ENCODE assay signal across 1 cellular context in the genomic region with DNA sequence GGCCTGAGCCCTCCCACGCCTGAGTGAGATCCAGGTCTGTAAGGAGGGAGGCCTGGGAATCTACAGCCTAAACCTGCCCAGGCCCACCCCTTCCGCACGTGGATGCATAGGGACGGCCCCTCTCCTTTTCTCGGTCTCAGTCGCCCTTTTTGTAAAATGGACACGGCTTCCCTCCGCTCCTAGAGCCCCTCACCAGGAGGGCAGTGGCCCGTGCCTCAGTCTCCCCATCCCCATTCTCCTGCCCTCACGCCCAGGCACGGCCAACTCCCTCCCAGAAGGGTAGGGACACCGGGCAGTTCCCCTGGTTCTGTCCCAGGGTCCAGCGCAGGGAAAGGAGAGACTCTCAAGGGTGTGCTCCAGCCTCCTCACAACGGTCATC.
TF ChIP-seq lines count a peak whose summit lies in the region.

No MANE protein-coding gene starts in this region.

TF ChIP-seq in HepG2, 621 proteins besides CTCF, POLR2A, EP300 and RAD21 (continued from another document and continues in another):
- TF ChIP-seq, protein P1, sequence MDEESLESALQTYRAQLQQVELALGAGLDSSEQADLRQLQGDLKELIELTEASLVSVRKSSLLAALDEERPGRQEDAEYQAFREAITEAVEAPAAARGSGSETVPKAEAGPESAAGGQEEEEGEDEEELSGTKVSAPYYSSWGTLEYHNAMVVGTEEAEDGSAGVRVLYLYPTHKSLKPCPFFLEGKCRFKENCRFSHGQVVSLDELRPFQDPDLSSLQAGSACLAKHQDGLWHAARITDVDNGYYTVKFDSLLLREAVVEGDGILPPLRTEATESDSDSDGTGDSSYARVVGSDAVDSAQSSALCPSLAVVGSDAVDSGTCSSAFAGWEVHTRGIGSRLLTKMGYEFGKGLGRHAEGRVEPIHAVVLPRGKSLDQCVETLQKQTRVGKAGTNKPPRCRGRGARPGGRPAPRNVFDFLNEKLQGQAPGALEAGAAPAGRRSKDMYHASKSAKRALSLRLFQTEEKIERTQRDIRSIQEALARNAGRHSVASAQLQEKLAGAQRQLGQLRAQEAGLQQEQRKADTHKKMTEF (CRISPR knock-in tag; IDR thresholded peaks at IDR 0.05): no peak
- TF ChIP-seq YY1 (IDR thresholded peaks at IDR 0.05; ENCODE audit: insufficient read depth, insufficient replicate concordance, low read depth, low read length): no peak
- TF ChIP-seq, protein P2, sequence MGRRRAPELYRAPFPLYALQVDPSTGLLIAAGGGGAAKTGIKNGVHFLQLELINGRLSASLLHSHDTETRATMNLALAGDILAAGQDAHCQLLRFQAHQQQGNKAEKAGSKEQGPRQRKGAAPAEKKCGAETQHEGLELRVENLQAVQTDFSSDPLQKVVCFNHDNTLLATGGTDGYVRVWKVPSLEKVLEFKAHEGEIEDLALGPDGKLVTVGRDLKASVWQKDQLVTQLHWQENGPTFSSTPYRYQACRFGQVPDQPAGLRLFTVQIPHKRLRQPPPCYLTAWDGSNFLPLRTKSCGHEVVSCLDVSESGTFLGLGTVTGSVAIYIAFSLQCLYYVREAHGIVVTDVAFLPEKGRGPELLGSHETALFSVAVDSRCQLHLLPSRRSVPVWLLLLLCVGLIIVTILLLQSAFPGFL (CRISPR knock-in tag; IDR thresholded peaks at IDR 0.05): 0 out of 2 replicates have a peak, but pooled peaks have one; percentile 85
- no peak for TF ChIP-seq RXRB (CRISPR knock-in tag; IDR thresholded peaks at IDR 0.05; ENCODE audit: borderline replicate concordance)
- TF ChIP-seq KLF6 (CRISPR knock-in tag; IDR thresholded peaks at IDR 0.05): 0 out of 2 replicates have a peak, but pooled peaks have one; percentile 27
- TF ChIP-seq ZNF746 (CRISPR knock-in tag; IDR thresholded peaks at IDR 0.05): peak; percentile 64; the same call in 1 of the 2 replicates
- peak; percentile 68 for TF ChIP-seq PHF5A (CRISPR knock-in tag; IDR thresholded peaks at IDR 0.05; ENCODE audit: low read depth, unreplicated experiment)
- no peak for TF ChIP-seq ZBTB38 (CRISPR knock-in tag; IDR thresholded peaks at IDR 0.05)
- TF ChIP-seq ZNF691 (CRISPR knock-in tag; IDR thresholded peaks at IDR 0.05; ENCODE audit: borderline replicate concordance, low read depth): 0 out of 2 replicates have a peak, but pooled peaks have one; percentile 2
- TF ChIP-seq PHF8 (CRISPR knock-in tag; IDR thresholded peaks at IDR 0.05): no peak
- TF ChIP-seq TGIF2 (CRISPR knock-in tag; IDR thresholded peaks at IDR 0.05): peak; percentile 59; the same call in 1 of the 2 replicates
- no peak for TF ChIP-seq ATF3 (CRISPR knock-in tag; IDR thresholded peaks at IDR 0.05)
- no peak for TF ChIP-seq PHB2 (IDR thresholded peaks at IDR 0.05; ENCODE audit: partially characterized antibody)
- TF ChIP-seq ZNF629 (CRISPR knock-in tag; conservative IDR thresholded peaks at IDR 0.05): no peak
- TF ChIP-seq CENPT (CRISPR knock-in tag; IDR thresholded peaks at IDR 0.05; ENCODE audit: low read depth): no peak
- no peak; the same call in 1 of the 2 replicates for TF ChIP-seq HOXA3 (CRISPR knock-in tag; IDR thresholded peaks at IDR 0.05)
- no peak for TF ChIP-seq JUND (CRISPR knock-in tag; IDR thresholded peaks at IDR 0.05)
- peak; percentile 41; the same call in 1 of the 2 replicates for TF ChIP-seq MXD3 (CRISPR knock-in tag; IDR thresholded peaks at IDR 0.05)
- TF ChIP-seq MIER2 (CRISPR knock-in tag; IDR thresholded peaks at IDR 0.05): 0 out of 2 replicates have a peak, but pooled peaks have one; percentile 20
- TF ChIP-seq FOXK2 (IDR thresholded peaks at IDR 0.05): no peak
- 0 out of 2 replicates have a peak, but pooled peaks have one; percentile 2 for TF ChIP-seq GATA4 (IDR thresholded peaks at IDR 0.05; ENCODE audit: borderline replicate concordance, low read depth)
- no peak for TF ChIP-seq CHD2 (IDR thresholded peaks at IDR 0.05; ENCODE audit: low read depth, low read length)
- TF ChIP-seq ZBTB34 (CRISPR knock-in tag; IDR thresholded peaks at IDR 0.05): no peak
- TF ChIP-seq ZSCAN22 (CRISPR knock-in tag; IDR thresholded peaks at IDR 0.05): no peak
- no peak for TF ChIP-seq TEAD2 (CRISPR knock-in tag; IDR thresholded peaks at IDR 0.05)
- TF ChIP-seq, protein P3, sequence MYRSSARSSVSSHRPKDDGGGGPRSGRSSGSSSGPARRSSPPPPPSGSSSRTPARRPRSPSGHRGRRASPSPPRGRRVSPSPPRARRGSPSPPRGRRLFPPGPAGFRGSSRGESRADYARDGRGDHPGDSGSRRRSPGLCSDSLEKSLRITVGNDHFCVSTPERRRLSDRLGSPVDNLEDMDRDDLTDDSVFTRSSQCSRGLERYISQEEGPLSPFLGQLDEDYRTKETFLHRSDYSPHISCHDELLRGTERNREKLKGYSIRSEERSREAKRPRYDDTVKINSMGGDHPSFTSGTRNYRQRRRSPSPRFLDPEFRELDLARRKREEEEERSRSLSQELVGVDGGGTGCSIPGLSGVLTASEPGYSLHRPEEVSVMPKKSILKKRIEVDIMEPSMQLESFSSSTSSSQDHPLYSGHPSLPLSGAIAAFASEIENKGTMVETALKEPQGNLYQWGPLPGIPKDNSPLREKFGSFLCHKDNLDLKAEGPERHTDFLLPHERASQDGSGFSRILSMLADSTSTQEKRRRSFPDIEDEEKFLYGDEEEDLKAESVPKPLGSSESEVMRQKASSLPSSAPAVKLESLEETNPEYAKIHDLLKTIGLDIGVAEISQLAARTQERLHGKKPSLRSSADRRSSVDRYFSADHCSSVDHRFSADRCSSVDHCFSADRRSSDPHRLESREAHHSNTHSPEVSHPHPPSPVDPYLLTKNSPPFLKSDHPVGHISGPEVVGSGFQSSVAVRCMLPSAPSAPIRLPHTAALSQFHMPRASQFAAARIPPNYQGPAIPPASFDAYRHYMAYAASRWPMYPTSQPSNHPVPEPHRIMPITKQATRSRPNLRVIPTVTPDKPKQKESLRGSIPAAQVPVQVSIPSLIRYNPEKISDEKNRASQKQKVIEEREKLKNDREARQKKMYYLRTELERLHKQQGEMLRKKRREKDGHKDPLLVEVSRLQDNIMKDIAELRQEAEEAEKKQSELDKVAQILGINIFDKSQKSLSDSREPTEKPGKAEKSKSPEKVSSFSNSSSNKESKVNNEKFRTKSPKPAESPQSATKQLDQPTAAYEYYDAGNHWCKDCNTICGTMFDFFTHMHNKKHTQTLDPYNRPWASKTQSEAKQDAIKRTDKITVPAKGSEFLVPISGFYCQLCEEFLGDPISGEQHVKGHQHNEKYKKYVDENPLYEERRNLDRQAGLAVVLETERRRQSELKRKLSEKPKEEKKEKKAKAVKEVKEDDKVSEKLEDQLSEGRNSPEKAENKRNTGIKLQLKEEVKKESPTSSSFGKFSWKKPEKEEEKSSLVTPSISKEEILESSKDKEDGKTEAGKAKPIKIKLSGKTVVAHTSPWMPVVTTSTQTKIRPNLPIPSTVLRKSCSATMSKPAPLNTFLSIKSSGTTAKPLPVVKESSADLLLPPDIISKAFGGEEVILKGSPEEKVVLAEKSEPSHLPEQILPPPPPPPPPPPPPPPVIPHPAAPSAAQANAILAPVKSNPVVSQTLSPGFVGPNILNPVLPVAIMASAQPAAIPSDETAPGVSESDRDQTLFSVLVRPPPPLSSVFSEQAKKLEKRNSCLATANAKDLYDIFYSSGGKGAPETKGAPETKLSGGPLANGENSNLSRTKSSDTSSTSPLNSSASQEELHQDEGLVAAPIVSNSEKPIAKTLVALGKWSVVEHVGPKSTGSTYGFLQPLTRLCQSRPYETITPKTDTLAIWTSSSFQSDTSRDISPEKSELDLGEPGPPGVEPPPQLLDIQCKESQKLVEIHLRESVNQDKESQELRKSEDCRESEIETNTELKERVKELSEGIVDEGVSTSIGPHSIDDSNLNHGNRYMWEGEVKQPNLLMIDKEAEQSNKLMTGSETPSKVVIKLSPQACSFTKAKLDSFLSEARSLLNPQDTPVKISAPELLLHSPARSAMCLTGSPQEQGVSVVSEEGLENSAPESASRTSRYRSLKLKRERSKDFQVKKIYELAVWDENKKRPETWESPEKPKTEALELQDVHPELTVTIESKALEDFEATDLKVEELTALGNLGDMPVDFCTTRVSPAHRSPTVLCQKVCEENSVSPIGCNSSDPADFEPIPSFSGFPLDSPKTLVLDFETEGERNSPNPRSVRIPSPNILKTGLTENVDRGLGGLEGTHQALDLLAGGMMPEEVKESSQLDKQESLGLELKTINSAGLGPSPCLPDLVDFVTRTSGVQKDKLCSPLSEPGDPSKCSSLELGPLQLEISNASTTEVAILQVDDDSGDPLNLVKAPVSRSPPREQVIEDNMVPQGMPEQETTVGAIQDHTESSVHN (CRISPR knock-in tag; IDR thresholded peaks at IDR 0.05): peak; percentile 66; the same call in 1 of the 2 replicates
- peak; percentile 84; the same call in 1 of the 2 replicates for TF ChIP-seq ZNF337 (CRISPR knock-in tag; IDR thresholded peaks at IDR 0.05; ENCODE audit: borderline replicate concordance, low read depth)
- 0 out of 2 replicates have a peak, but pooled peaks have one; percentile 42 for TF ChIP-seq ZXDC (CRISPR knock-in tag; IDR thresholded peaks at IDR 0.05)
- TF ChIP-seq ZNF646 (CRISPR knock-in tag; IDR thresholded peaks at IDR 0.05): no peak
- no peak for TF ChIP-seq ZNF564 (CRISPR knock-in tag; IDR thresholded peaks at IDR 0.05)
